1 cellular context compared by ENCODE assay signal in genomic region chr12:55515696-55516095, GRCh38.
TF ChIP-seq lines count a peak whose summit lies in the region.

No MANE protein-coding gene starts in this region.

TF ChIP-seq in K562, 482 proteins besides CTCF, POLR2A, EP300 and RAD21:
- TF ChIP-seq FOXM1 (IDR thresholded peaks at IDR 0.05; ENCODE audit: low read depth) (no peak), FOXM1 (CRISPR knock-in tag; IDR thresholded peaks at IDR 0.05; ENCODE audit: low read depth) (no peak), EWSR1 (IDR thresholded peaks at IDR 0.05; ENCODE audit: borderline replicate concordance, low read depth, partially characterized antibody) (no peak)
